Comparison of ENCODE assay signal across 12 cellular contexts in genomic region chr6:161105408-161105807, GRCh38.
"Had no signal": no experiment of that assay in that cellular context is flagged by ENCODE, and none has a peak within 500 bp of the region (broad histone marks: within the 10 kb centered on the region; RNA-seq: fewer than 3 reads in every experiment).

No MANE protein-coding gene starts in this region.

- H3K27me3 Mint-ChIP-seq: activated naive CD8-positive, alpha-beta T cell; naive thymus-derived CD4-positive, alpha-beta T cell had no signal

- H3K27me3 ChIP-seq: hepatocyte, right atrium auricular region, tibial nerve had no signal

- ATAC-seq: lower lobe of right lung; naive thymus-derived CD4-positive, alpha-beta T cell had no signal

- H3K4me1 ChIP-seq: lower lobe of right lung, right atrium auricular region, tibial nerve had no signal

- H3K79me2 ChIP-seq: hepatocyte had no signal

- H3K27ac ChIP-seq: hepatocyte, lower lobe of right lung, right atrium auricular region, tibial nerve had no signal

- H2AFZ ChIP-seq: hepatocyte had no signal

- DNase-seq: activated CD4-positive, alpha-beta T cell treated with anti-CD3 and anti-CD28 coated beads, Interleukin-2, amount 50 U/mL, for 4 hours; anterior cingulate cortex; lower lobe of right lung; naive thymus-derived CD4-positive, alpha-beta T cell; posterior cingulate gyrus had no signal

- H3K4me3 ChIP-seq: hepatocyte, lower lobe of right lung, right atrium auricular region, smooth muscle cell, tibial nerve had no signal

- H3K27ac Mint-ChIP-seq: activated naive CD8-positive, alpha-beta T cell; activated T-helper 2 cell treated with anti-CD3 and anti-CD28 coated beads, Interferon-gamma antibody, Interleukin-2, Interleukin-4, amounts not matched to agents 10 μg/mL and 5 μg/mL and 100 μg/mL, durations not matched to agents 14 hours and 24 hours and 36 hours; T-helper 2 cell treated with Interferon-gamma antibody and Interleukin-4, amounts not matched to agents 5 μg/mL and 100 μg/mL, for 36 hours had no signal

- H3K9me3 Mint-ChIP-seq: activated T-helper 2 cell treated with anti-CD3 and anti-CD28 coated beads, Interferon-gamma antibody, Interleukin-2, Interleukin-4, amounts not matched to agents 10 μg/mL and 5 μg/mL and 100 μg/mL, durations not matched to agents 14 hours and 24 hours and 36 hours; T-helper 2 cell treated with Interferon-gamma antibody and Interleukin-4, amounts not matched to agents 5 μg/mL and 100 μg/mL, for 36 hours had no signal

- H3K9me3 ChIP-seq: lower lobe of right lung, right atrium auricular region, tibial nerve had no signal

- H3K4me3 Mint-ChIP-seq: activated naive CD8-positive, alpha-beta T cell; naive thymus-derived CD4-positive, alpha-beta T cell; T-helper 2 cell treated with Interferon-gamma antibody and Interleukin-4, amounts not matched to agents 5 μg/mL and 100 μg/mL, for 36 hours had no signal

- H3K4me2 ChIP-seq: hepatocyte, smooth muscle cell had no signal
